7 cellular contexts compared by ENCODE assay signal in the genomic region with DNA sequence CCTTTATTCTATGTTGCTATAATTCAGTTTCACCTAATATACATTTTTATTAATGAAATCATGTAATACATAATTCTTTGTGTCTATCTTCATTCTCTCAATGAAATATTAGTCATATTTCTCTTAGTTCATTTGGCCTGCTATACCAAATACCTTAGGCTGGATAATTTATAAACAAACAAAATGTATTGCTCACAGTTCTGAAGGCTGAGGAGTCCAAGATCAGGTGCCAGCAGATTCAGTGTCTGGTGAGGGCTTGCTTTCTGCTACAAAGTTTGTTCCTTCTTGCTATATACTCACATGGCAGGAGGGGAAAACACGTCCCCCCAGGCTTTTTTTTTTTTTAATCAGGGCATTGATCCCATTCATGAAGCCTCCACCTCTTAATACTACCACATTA.
"Had no signal": no experiment of that assay in that cellular context is flagged by ENCODE, and none has a peak within 500 bp of the region (broad histone marks: within the 10 kb centered on the region; RNA-seq: fewer than 3 reads in every experiment).

No MANE protein-coding gene starts in this region.

- H3K36me3 Mint-ChIP-seq: IgD-negative memory B cell had no signal

- DNase-seq: IMR-90, KBM-7, KG1 had no signal

- H3K27me3 Mint-ChIP-seq: IgD-negative memory B cell had no signal

- H3K4me1 Mint-ChIP-seq: IgD-negative memory B cell had no signal

- H3K27ac Mint-ChIP-seq: IgD-negative memory B cell had no signal

- H3K4me3 ChIP-seq: K562 had no signal

- H3K27ac ChIP-seq: HL-60 had no signal

- ATAC-seq: HepG2, K562 had no signal
